14 cellular contexts compared by ENCODE assay signal in genomic region chr3:45545476-45545875, GRCh38. TPM values are rescaled to one million over a fixed set of nuclear protein-coding genes. Genes with fewer than 3 reads are reported as not detected.
DNase-seq lines count a peak whose midpoint lies in the region; ATAC-seq and TF ChIP-seq lines count a peak whose summit lies in the region.
"Had no signal": no experiment of that assay in that cellular context is flagged by ENCODE, and none has a peak within 500 bp of the region (broad histone marks: within the 10 kb centered on the region; RNA-seq: fewer than 3 reads in every experiment).

No MANE protein-coding gene starts in this region.

- H3K27ac ChIP-seq in dorsolateral prefrontal cortex: peak overlapping the region; percentile 8 to 99 (median 93)

- H3K9me3 ChIP-seq in mucosa of descending colon: no peaks in the 10 kb centered on the region
- H3K9me3 ChIP-seq: BLaER1 treated with 17β-estradiol and CSF1 and Interleukin-3, amounts not matched to agents 10 nM and 100 nM had no signal

- no peak overlapping the region for H3K4me3 ChIP-seq in NB4 (ENCODE audit: low read depth, low read length)
- no peak overlapping the region for H3K4me3 ChIP-seq in dorsolateral prefrontal cortex
- no peak overlapping the region for H3K4me3 ChIP-seq in mucosa of descending colon
- H3K4me3 ChIP-seq: BLaER1 treated with 17β-estradiol and CSF1 and Interleukin-3, amounts not matched to agents 10 nM and 100 nM; skin epidermis had no signal

- TF ChIP-seq CTCF in NB4 (IDR thresholded peaks at IDR 0.05; ENCODE audit: low read depth, low read length) (no peak), dorsolateral prefrontal cortex (IDR thresholded peaks at IDR 0.05 in 54 of 56, conservative IDR thresholded peaks at IDR 0.05 in 2 of 56; ENCODE audit: low read depth in 1 of 56, partially characterized antibody in 56 of 56) (peak in 7 of 56 donors; percentile 13 to 36 (median 15)), mucosa of descending colon (IDR thresholded peaks at IDR 0.05) (no peak)

- peaks cover 9% of the 10 kb centered on the region for H3K36me3 Mint-ChIP-seq in activated T-helper 1 cell treated with anti-CD3 and anti-CD28 coated beads, Interleukin-12 subunit alpha, Interleukin-12 subunit beta, Interleukin-2, Interleukin-4 antibody, amounts not matched to agents 30 ng/mL and 10 ng/mL and 1 ng/mL, durations not matched to agents 14 hours and 24 hours and 36 hours (ENCODE audit: low read depth)

- TF ChIP-seq POLR2A in NB4 (IDR thresholded peaks at IDR 0.05; ENCODE audit: extremely low read depth, insufficient read length): no peak

- H3K4me1 Mint-ChIP-seq in activated T-helper 1 cell treated with anti-CD3 and anti-CD28 coated beads, Interleukin-12 subunit alpha, Interleukin-12 subunit beta, Interleukin-2, Interleukin-4 antibody, amounts not matched to agents 30 ng/mL and 10 ng/mL and 1 ng/mL, durations not matched to agents 14 hours and 24 hours and 36 hours (ENCODE audit: low read depth): peaks cover 10% of the 10 kb centered on the region

- intact Hi-C loops in dorsolateral prefrontal cortex (cut with DNase I) (loop anchor here (1.0 to 2.0 kb wide), 3 partner anchors 35 to 38 kb away; no protein-coding TSS in a partner anchor), mucosa of descending colon (cut with DNase I, micrococcal nuclease) (no loop called here)
- intact Hi-C loops in activated T-helper 1 cell treated with anti-CD3 and anti-CD28 coated beads, Interleukin-12 subunit alpha, Interleukin-12 subunit beta, Interleukin-2, Interleukin-4 antibody, amounts not matched to agents 30 ng/mL and 10 ng/mL and 1 ng/mL, durations not matched to agents 14 hours and 24 hours and 36 hours (cut with micrococcal nuclease): no loop called here

- no peaks in the 10 kb centered on the region for H3K27me3 ChIP-seq in dorsolateral prefrontal cortex

- H3K27me3 Mint-ChIP-seq in activated T-helper 1 cell treated with anti-CD3 and anti-CD28 coated beads, Interleukin-12 subunit alpha, Interleukin-12 subunit beta, Interleukin-2, Interleukin-4 antibody, amounts not matched to agents 30 ng/mL and 10 ng/mL and 1 ng/mL, durations not matched to agents 14 hours and 24 hours and 36 hours (ENCODE audit: insufficient read depth): no peaks in the 10 kb centered on the region

- H3K9me3 Mint-ChIP-seq in activated T-helper 1 cell treated with anti-CD3 and anti-CD28 coated beads, Interleukin-12 subunit alpha, Interleukin-12 subunit beta, Interleukin-2, Interleukin-4 antibody, amounts not matched to agents 30 ng/mL and 10 ng/mL and 1 ng/mL, durations not matched to agents 14 hours and 24 hours and 36 hours: no peaks in the 10 kb centered on the region
- H3K9me3 Mint-ChIP-seq: activated T-cell treated with anti-CD3 and anti-CD28 coated beads, Interleukin-2, amount 50 U/mL, for 72 hours; T-helper 1 cell treated with Interleukin-12 subunit alpha and Interleukin-12 subunit beta and Interleukin-4 antibody, amounts not matched to agents 30 μg/mL and 1 μg/mL, for 36 hours had no signal

- no peak overlapping the region for H3K4me3 Mint-ChIP-seq in activated T-helper 1 cell treated with anti-CD3 and anti-CD28 coated beads, Interleukin-12 subunit alpha, Interleukin-12 subunit beta, Interleukin-2, Interleukin-4 antibody, amounts not matched to agents 30 ng/mL and 10 ng/mL and 1 ng/mL, durations not matched to agents 14 hours and 24 hours and 36 hours
- H3K4me3 Mint-ChIP-seq: activated T-cell treated with anti-CD3 and anti-CD28 coated beads, Interleukin-2, amount 50 U/mL, for 72 hours; T-helper 1 cell treated with Interleukin-12 subunit alpha and Interleukin-12 subunit beta and Interleukin-4 antibody, amounts not matched to agents 30 μg/mL and 1 μg/mL, for 36 hours had no signal

- no peaks in the 10 kb centered on the region for H3K4me1 ChIP-seq in mucosa of descending colon (ENCODE audit: low read depth)

- no peaks in the 10 kb centered on the region for H3K36me3 ChIP-seq in mucosa of descending colon (ENCODE audit: low read depth)

- ATAC-seq in mucosa of descending colon: peak; percentile 13
- ATAC-seq in HG02678 (IDR thresholded peaks at IDR 0.05; ENCODE audit: unreplicated experiment): no peak

- H3K27ac Mint-ChIP-seq in activated T-helper 1 cell treated with anti-CD3 and anti-CD28 coated beads, Interleukin-12 subunit alpha, Interleukin-12 subunit beta, Interleukin-2, Interleukin-4 antibody, amounts not matched to agents 30 ng/mL and 10 ng/mL and 1 ng/mL, durations not matched to agents 14 hours and 24 hours and 36 hours: no peak overlapping the region
- H3K27ac Mint-ChIP-seq: activated T-cell treated with anti-CD3 and anti-CD28 coated beads, Interleukin-2, amount 50 U/mL, for 72 hours; T-helper 1 cell treated with Interleukin-12 subunit alpha and Interleukin-12 subunit beta and Interleukin-4 antibody, amounts not matched to agents 30 μg/mL and 1 μg/mL, for 36 hours had no signal

- DNase-seq in C1 segment of cervical spinal cord (lab: John Stamatoyannopoulos, UW) (peak in 12 of 14 donors; percentile 12 to 92 (median 76)), NB4 (ENCODE audit: low read depth) (peak; percentile 32), dorsolateral prefrontal cortex (peak in 9 of 10 donors; percentile 79 to 95 (median 91)), mucosa of descending colon (no peak), NK-92 (lab: John Stamatoyannopoulos, UW; ENCODE audit: unreplicated experiment) (no peak)
- no peak for DNase-seq in activated T-helper 1 cell treated with anti-CD3 and anti-CD28 coated beads, Interleukin-12 subunit alpha, Interleukin-12 subunit beta, Interleukin-2, Interleukin-4 antibody, amounts not matched to agents 30 ng/mL and 10 ng/mL and 1 ng/mL, durations not matched to agents 14 hours and 24 hours and 36 hours (ENCODE audit: low spot score)
- no peak for DNase-seq in activated effector memory CD4-positive, alpha-beta T cell treated with Interleukin-2 at 50 U/mL for 16 hours
- DNase-seq: H7; stimulated activated naive CD4-positive, alpha-beta T cell had no signal

RNA-seq across cellular contexts. Expression of gene LIMD1, which starts 49.1 kb away (rescaled TPM):
- total RNA-seq in dorsolateral prefrontal cortex (10 to 100 TPM in 48 of 120 experiments, 1 to 10 TPM in 72; 4.4 to 23.9 (median 9.4) TPM), mucosa of descending colon (10 to 100 TPM; 36.0 to 40.9 (median 38.9) TPM)
- total RNA-seq in activated T-helper 1 cell treated with anti-CD3 and anti-CD28 coated beads, Interleukin-12 subunit alpha, Interleukin-12 subunit beta, Interleukin-2, Interleukin-4 antibody, amounts not matched to agents 30 ng/mL and 10 ng/mL and 1 ng/mL, durations not matched to agents 14 hours and 24 hours and 36 hours: 36.3 and 40.8 TPM in 2 replicates

Comparison
In these comparisons a context has a peak if more than half of its experiments do, and no peak if none do; other contexts are left out.
1. DNase-seq: peak in C1 segment of cervical spinal cord (12 of 14), NB4 (single experiment) and dorsolateral prefrontal cortex (9 of 10); none in mucosa of descending colon (0 of 3), activated T-helper 1 cell treated with anti-CD3 and anti-CD28 coated beads, Interleukin-12 subunit alpha, Interleukin-12 subunit beta, Interleukin-2, Interleukin-4 antibody, amounts not matched to agents 30 ng/mL and 10 ng/mL and 1 ng/mL, durations not matched to agents 14 hours and 24 hours and 36 hours (single experiment), activated effector memory CD4-positive, alpha-beta T cell treated with Interleukin-2 at 50 U/mL for 16 hours (single experiment) and NK-92 (single experiment).
2. intact Hi-C loops: an anchor here in dorsolateral prefrontal cortex (1.0 to 2.0 kb wide); none called in mucosa of descending colon and activated T-helper 1 cell treated with anti-CD3 and anti-CD28 coated beads, Interleukin-12 subunit alpha, Interleukin-12 subunit beta, Interleukin-2, Interleukin-4 antibody, amounts not matched to agents 30 ng/mL and 10 ng/mL and 1 ng/mL, durations not matched to agents 14 hours and 24 hours and 36 hours.